2 cellular contexts compared by ENCODE assay signal in the genomic region with DNA sequence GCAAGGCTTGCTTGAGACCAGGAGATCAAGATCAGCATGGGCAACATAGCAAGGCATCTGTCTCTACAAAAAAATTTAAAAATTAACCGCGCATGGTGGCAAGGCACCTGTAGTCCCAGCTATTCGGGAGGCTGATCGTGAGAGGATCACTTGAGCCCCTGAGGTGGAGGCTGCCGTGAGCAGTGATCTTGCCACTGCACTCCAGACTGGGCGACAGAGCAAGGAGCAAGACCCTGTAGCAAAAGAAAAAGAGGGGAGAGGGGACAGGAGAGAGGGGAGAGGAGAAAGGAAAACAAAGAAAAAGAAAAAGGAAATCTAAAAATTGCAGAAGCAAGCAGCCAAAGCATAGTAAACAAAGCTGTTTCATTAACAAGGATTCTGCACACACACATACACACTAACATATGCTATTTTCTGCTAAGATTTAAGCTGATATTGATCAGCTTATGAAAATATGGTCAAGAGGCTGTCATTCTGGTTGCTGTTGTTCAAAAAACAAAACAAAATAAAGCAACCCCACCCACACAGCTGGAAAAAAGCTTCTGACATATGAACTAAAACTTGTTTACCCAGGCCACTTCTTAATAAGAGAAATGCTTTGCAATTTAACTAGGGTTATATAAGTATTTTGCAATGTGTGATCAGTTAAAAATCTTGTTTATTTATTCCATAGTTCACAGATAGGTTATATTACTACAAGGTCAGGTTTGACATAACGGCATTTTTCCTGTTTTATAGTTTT.
TF ChIP-seq lines count a peak whose summit lies in the region.

No MANE protein-coding gene starts in this region.

TF ChIP-seq in SK-N-SH, 30 proteins besides CTCF, POLR2A, EP300 and RAD21 (continued from another document):
- no peak for TF ChIP-seq ZBTB33 (IDR thresholded peaks at IDR 0.05; ENCODE audit: borderline replicate concordance, low read depth)
- TF ChIP-seq TEAD4 (IDR thresholded peaks at IDR 0.05; ENCODE audit: borderline replicate concordance, insufficient read depth) = no peak

TF ChIP-seq in SK-N-SH treated with all-trans-retinoic acid at 6 μM for 48 hours, 23 proteins besides CTCF, POLR2A, EP300 and RAD21 (continued from another document):
- TF ChIP-seq, protein P1, sequence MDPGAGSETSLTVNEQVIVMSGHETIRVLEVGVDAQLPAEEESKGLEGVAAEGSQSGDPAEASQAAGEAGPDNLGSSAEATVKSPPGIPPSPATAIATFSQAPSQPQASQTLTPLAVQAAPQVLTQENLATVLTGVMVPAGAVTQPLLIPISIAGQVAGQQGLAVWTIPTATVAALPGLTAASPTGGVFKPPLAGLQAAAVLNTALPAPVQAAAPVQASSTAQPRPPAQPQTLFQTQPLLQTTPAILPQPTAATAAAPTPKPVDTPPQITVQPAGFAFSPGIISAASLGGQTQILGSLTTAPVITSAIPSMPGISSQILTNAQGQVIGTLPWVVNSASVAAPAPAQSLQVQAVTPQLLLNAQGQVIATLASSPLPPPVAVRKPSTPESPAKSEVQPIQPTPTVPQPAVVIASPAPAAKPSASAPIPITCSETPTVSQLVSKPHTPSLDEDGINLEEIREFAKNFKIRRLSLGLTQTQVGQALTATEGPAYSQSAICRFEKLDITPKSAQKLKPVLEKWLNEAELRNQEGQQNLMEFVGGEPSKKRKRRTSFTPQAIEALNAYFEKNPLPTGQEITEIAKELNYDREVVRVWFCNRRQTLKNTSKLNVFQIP (CRISPR knock-in tag; IDR thresholded peaks at IDR 0.05; ENCODE audit: borderline replicate concordance, low read depth) = no peak
- TF ChIP-seq GLIS3 (CRISPR knock-in tag; IDR thresholded peaks at IDR 0.05) = no peak
- no peak for TF ChIP-seq SNAI2 (CRISPR knock-in tag; IDR thresholded peaks at IDR 0.05)
- no peak for TF ChIP-seq TOX (CRISPR knock-in tag; IDR thresholded peaks at IDR 0.05; ENCODE audit: borderline replicate concordance)
- no peak for TF ChIP-seq ZFP30 (CRISPR knock-in tag; IDR thresholded peaks at IDR 0.05)
- no peak for TF ChIP-seq ZFP3 (CRISPR knock-in tag; IDR thresholded peaks at IDR 0.05)
- TF ChIP-seq ZNF565 (CRISPR knock-in tag; conservative IDR thresholded peaks at IDR 0.05; ENCODE audit: low read depth) = no peak
